9 cellular contexts compared by ENCODE assay signal in the genomic region with DNA sequence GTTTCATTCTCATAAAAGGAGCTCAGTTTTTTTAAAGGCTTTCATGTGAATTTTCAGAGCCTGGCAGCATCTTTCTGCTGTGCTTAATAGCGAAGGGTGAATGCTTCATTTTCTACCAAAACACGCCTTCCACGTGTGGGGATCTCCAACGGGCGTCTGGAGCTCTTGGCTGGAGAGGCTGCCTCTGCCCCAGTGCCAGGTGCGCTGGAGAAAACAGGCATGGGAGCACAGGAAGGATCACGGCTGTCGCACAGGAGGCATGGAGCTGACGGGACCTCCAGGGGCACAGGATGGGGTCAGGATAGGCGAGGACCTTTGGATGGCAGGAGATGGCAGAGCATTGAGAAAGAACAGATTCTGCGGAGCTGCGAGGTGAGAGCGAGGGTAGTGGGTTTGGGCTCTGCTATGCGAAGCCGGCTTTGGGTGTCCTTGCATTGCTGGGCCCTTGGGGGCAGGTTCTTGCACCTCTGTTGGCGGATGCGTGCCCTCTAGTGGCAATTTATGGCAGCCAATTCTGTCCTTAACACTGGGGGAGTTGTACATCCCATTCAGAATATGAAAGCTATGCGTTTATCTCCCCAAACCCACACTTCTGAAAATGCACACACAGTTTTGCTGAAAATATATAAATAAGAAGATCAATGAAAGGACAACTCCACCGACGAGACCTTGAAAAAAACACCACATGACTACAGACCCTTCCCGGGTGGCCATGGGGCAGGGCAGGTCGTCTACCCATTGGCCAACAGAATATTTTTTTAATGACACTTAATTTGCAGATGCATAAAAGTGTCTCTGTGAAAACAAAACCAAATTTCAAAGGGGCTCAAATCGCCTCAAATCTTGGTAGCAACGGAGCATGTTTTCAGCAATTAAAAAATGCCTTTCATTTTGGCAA.
DNase-seq lines count a peak whose midpoint lies in the region; ATAC-seq and TF ChIP-seq lines count a peak whose summit lies in the region.
"Had no signal": no experiment of that assay in that cellular context is flagged by ENCODE, and none has a peak within 500 bp of the region (broad histone marks: within the 10 kb centered on the region; RNA-seq: fewer than 3 reads in every experiment).

No MANE protein-coding gene starts in this region.

- 60% methylated on average over 24 of the region's 24 CpGs for WGBS in suprapubic skin

- no peaks in the 10 kb centered on the region for H3K4me1 ChIP-seq in suprapubic skin

- peak; percentile 0 for DNase-seq in NCI-H2029 (lab: John Stamatoyannopoulos, UW)
- no peak for DNase-seq in NCI-H2029 treated with DMSO at 0.1 percent for 48 hours (lab: John Stamatoyannopoulos, UW)
- peak; percentile 94 for DNase-seq in HuH-7 (ENCODE audit: low spot score)
- DNase-seq in RWPE1 (ENCODE audit: low spot score), result peak; percentile 65
- no peak for DNase-seq in chondrocyte (ENCODE audit: low spot score)
- peak; percentile 50 for DNase-seq in medulla oblongata (ENCODE audit: extremely low spot score)
- DNase-seq in suprapubic skin (ENCODE audit: low spot score in 2 of 2), result no peak

- no peak overlapping the region for H3K27ac ChIP-seq in RWPE1
- no peak overlapping the region for H3K27ac ChIP-seq in suprapubic skin

- no peaks in the 10 kb centered on the region for H3K36me3 Mint-ChIP-seq in chondrocyte (ENCODE audit: low read depth)

- ATAC-seq in GM21381 (IDR thresholded peaks at IDR 0.05; ENCODE audit: unreplicated experiment), result peak; percentile 64

- POLR2A ChIA-PET in RWPE1 (lab: Yijun Ruan, JAX; ENCODE audit: low non-redundant PET), result no interaction called here

- no peaks in the 10 kb centered on the region for H3K36me3 ChIP-seq in suprapubic skin

- H3K27me3 ChIP-seq in suprapubic skin, result no peaks in the 10 kb centered on the region

- CTCF ChIA-PET in RWPE1 (lab: Yijun Ruan, JAX), result interaction anchor here (0.5 to 3.1 kb wide), 12 partner anchors 13 to 1112 kb away, joined by 3 to 29 read pairs (median 4); no protein-coding TSS in a partner anchor

- TF ChIP-seq CTCF in RWPE1 (conservative IDR thresholded peaks at IDR 0.05; ENCODE audit: low read depth), result peak; percentile 61
- TF ChIP-seq CTCF in chondrocyte (IDR thresholded peaks at IDR 0.05), result peak; percentile 80
- peak in 1 of 2 donors; percentile 57 for TF ChIP-seq CTCF in suprapubic skin (IDR thresholded peaks at IDR 0.05)

- no peak overlapping the region for H3K4me3 Mint-ChIP-seq in chondrocyte (ENCODE audit: unreplicated experiment)
- H3K4me3 Mint-ChIP-seq: dendritic cell treated with granulocyte-macrophage colony-stimulating factor and Interleukin-4, amounts not matched to agents 40 ng/mL and 50 ng/mL, for 4 days had no signal

- H3K27me3 Mint-ChIP-seq in chondrocyte (ENCODE audit: low read depth), result no peaks in the 10 kb centered on the region
- H3K27me3 Mint-ChIP-seq: dendritic cell treated with granulocyte-macrophage colony-stimulating factor and Interleukin-4, amounts not matched to agents 40 ng/mL and 50 ng/mL, for 4 days had no signal

- peaks cover 31% of the 10 kb centered on the region for H3K4me1 Mint-ChIP-seq in chondrocyte (ENCODE audit: low read depth)

- H3K9me3 Mint-ChIP-seq in chondrocyte (ENCODE audit: low read depth), result no peaks in the 10 kb centered on the region
- H3K9me3 Mint-ChIP-seq: dendritic cell treated with granulocyte-macrophage colony-stimulating factor and Interleukin-4, amounts not matched to agents 40 ng/mL and 50 ng/mL, for 4 days had no signal

- H3K27ac Mint-ChIP-seq in chondrocyte (ENCODE audit: unreplicated experiment), result no peak overlapping the region
- H3K27ac Mint-ChIP-seq: dendritic cell treated with granulocyte-macrophage colony-stimulating factor and Interleukin-4, amounts not matched to agents 40 ng/mL and 50 ng/mL, for 4 days had no signal

- no peak for TF ChIP-seq POLR2A in suprapubic skin (IDR thresholded peaks at IDR 0.05)

- H3K9me3 ChIP-seq in suprapubic skin, result no peaks in the 10 kb centered on the region

- H3K4me3 ChIP-seq in suprapubic skin, result no peak overlapping the region

- TF ChIP-seq EP300 in suprapubic skin (IDR thresholded peaks at IDR 0.05), result no peak

Comparison
In these comparisons a context has a peak if more than half of its experiments do, and no peak if none do; other contexts are left out.
1. DNase-seq: peak in NCI-H2029 (single experiment), HuH-7 (single experiment), RWPE1 (single experiment) and medulla oblongata (single experiment); none in NCI-H2029 treated with DMSO at 0.1 percent for 48 hours (single experiment), chondrocyte (single experiment) and suprapubic skin (0 of 2).